ENCODE assay signal across 8 cellular contexts in the genomic region with DNA sequence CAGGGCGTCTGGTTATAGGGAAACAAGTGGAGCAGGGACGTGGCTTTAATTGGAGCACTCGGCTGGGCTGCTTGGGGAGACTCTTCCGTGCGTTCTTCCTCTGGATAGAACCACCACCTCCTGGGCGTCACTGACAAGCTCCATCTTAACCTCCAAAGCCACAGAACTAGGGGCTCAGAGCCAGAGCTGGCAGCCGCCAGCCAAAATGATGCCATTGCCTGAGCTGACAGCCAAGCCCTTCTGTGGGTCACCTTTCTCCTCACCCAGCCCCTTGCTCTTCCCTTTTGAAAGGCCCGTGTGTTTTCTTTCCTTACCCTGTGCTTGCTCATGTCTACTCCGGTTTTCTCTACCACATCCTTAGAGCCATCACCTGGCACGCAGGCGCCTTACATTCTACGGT.
DNase-seq lines count a peak whose midpoint lies in the region; ATAC-seq, FAIRE-seq and TF ChIP-seq lines count a peak whose summit lies in the region.
"Not testable (repeated sequence)": the region's sequence is repeated elsewhere in the genome, so short reads cannot be mapped to it uniquely, and the experiment has no call there.

No MANE protein-coding gene starts in this region.

- H3K79me2 ChIP-seq in K562 (ENCODE audit: control insufficient read depth, insufficient read depth, low read length), result peaks cover 13% of the 10 kb centered on the region

- in situ Hi-C loops in G401 (cut with HindIII; ENCODE audit: low sequenced_read_pairs), result not testable (repeated sequence)
- in situ Hi-C loops in K562 (cut with MboI), result loop anchor here (5.0 kb wide), 1 partner anchor 78 kb away; no protein-coding TSS in a partner anchor

- H3K4me2 ChIP-seq in K562 (ENCODE audit: insufficient read depth, low read length), result not testable (repeated sequence)

- H3K4me1 ChIP-seq in K562 (replicated peaks in 1 of 2; ENCODE audit: control insufficient read depth in 2 of 2, insufficient read depth in 2 of 2, low read length in 2 of 2); right cardiac atrium (ENCODE audit: control insufficient read depth, insufficient read depth, low read length); mucosa of descending colon (ENCODE audit: low read depth): not testable (repeated sequence)
- H3K4me1 ChIP-seq in heart right ventricle (peaks cover 0 to 26% (median 10%) of the 10 kb centered on the region in 9 donors), psoas muscle (peaks cover 23% of the 10 kb centered on the region)

- not testable (repeated sequence) for H3K4me3 ChIP-seq in K562; heart right ventricle; right cardiac atrium (ENCODE audit: low read length); mucosa of descending colon; psoas muscle

- CTCF ChIA-PET in K562 (lab: Yijun Ruan, JAX; ENCODE audit: low intra/inter-chr PET ratio), result not testable (repeated sequence)

- BruUV-seq in K562 (replicated peaks; lab: Mats Ljungman, UMichigan), result not testable (repeated sequence)

- POLR2A ChIA-PET in K562 (lab: Yijun Ruan, JAX), result not testable (repeated sequence)

- 75% methylated on average over 6 of the region's 12 CpGs for WGBS in K562 (ENCODE audit: insufficient coverage, low coverage, missing lambda C conversion rate)
- 68 to 78% methylated on average over 7 to 9 of the region's 12 CpGs for WGBS in heart right ventricle, 2 donors
- 76% methylated on average over 9 of the region's 12 CpGs for WGBS in right cardiac atrium
- WGBS in psoas muscle, 3 donors, result 25 to 54% (median 29%) methylated on average over 6 to 9 of the region's 12 CpGs

- TF ChIP-seq CTCF in K562 (IDR thresholded peaks at IDR 0.05 in 2 of 3, conservative IDR thresholded peaks at IDR 0.05 in 1 of 3; ENCODE audit: insufficient read depth in 2 of 3, low read depth in 1 of 3, low read length in 3 of 3); endothelial cell (IDR thresholded peaks at IDR 0.05; ENCODE audit: unreplicated experiment); heart right ventricle (IDR thresholded peaks at IDR 0.05); mucosa of descending colon (IDR thresholded peaks at IDR 0.05); psoas muscle (IDR thresholded peaks at IDR 0.05): not testable (repeated sequence)

- not testable (repeated sequence) for TF ChIP-seq POLR2A in K562 (conservative IDR thresholded peaks at IDR 0.05)

- not testable (repeated sequence) for H3K9me1 ChIP-seq in K562 (ENCODE audit: control insufficient read depth, insufficient read depth, low read length)

- not testable (repeated sequence) for H3K9me3 Mint-ChIP-seq in endothelial cell (ENCODE audit: unreplicated experiment); stimulated activated naive CD8-positive, alpha-beta T cell treated with anti-CD3 and anti-CD28 coated beads, Interleukin-15, Interleukin-2, amounts not matched to agents 100 ng/mL and 50 ng/mL, for 24 hours

- H3K27ac ChIP-seq in K562 (ENCODE audit: extremely low read depth, low read depth, low read length), result not testable (repeated sequence)
- peak overlapping the region in 5 of 10 donors; percentile 40 to 59 (median 51) for H3K27ac ChIP-seq in heart right ventricle
- peak overlapping the region; percentile 64 for H3K27ac ChIP-seq in right cardiac atrium (ENCODE audit: low read length)
- peak overlapping the region; percentile 79 for H3K27ac ChIP-seq in psoas muscle

- TF ChIP-seq EP300 in K562 (IDR thresholded peaks at IDR 0.05; ENCODE audit: low read length), result not testable (repeated sequence)

- peak overlapping the region; percentile 9 for H3K27ac Mint-ChIP-seq in endothelial cell (ENCODE audit: unreplicated experiment)
- peak overlapping the region; percentile 36 for H3K27ac Mint-ChIP-seq in stimulated activated naive CD8-positive, alpha-beta T cell treated with anti-CD3 and anti-CD28 coated beads, Interleukin-15, Interleukin-2, amounts not matched to agents 100 ng/mL and 50 ng/mL, for 24 hours

- DNase-seq in G401 (ENCODE audit: low spot score) (peak; percentile 52), heart right ventricle (peak in 1 of 2 donors; percentile 34), right cardiac atrium (peak in 2 of 3 donors; percentile 52 to 60), mucosa of descending colon (peak in 2 of 3 donors; percentile 0 to 15), psoas muscle (peak; percentile 49 to 77)
- DNase-seq in K562 (ENCODE audit: extremely low read depth in 1 of 4, low spot score in 3 of 4); endothelial cell (ENCODE audit: low spot score): not testable (repeated sequence)

- H2AFZ ChIP-seq in K562 (ENCODE audit: low read depth, low read length), result not testable (repeated sequence)

- not testable (repeated sequence) for H3K4me1 Mint-ChIP-seq in endothelial cell (ENCODE audit: unreplicated experiment)
- peaks cover 24% of the 10 kb centered on the region for H3K4me1 Mint-ChIP-seq in stimulated activated naive CD8-positive, alpha-beta T cell treated with anti-CD3 and anti-CD28 coated beads, Interleukin-15, Interleukin-2, amounts not matched to agents 100 ng/mL and 50 ng/mL, for 24 hours (ENCODE audit: low read depth)

- not testable (repeated sequence) for H3K36me3 Mint-ChIP-seq in endothelial cell (ENCODE audit: low read depth, unreplicated experiment); stimulated activated naive CD8-positive, alpha-beta T cell treated with anti-CD3 and anti-CD28 coated beads, Interleukin-15, Interleukin-2, amounts not matched to agents 100 ng/mL and 50 ng/mL, for 24 hours (ENCODE audit: low read depth)

- not testable (repeated sequence) for H3K9ac ChIP-seq in K562 (ENCODE audit: insufficient read depth in 1 of 2, low read depth in 2 of 2, low read length in 2 of 2)

- not testable (repeated sequence) for ATAC-seq in K562, right cardiac atrium, mucosa of descending colon
- ATAC-seq in heart right ventricle (peak in 7 of 8 donors; percentile 15 to 48 (median 32)), psoas muscle (peak; percentile 34 to 66 (median 58))

- intact Hi-C loops in K562 (cut with micrococcal nuclease); heart right ventricle (cut with DNase I); right cardiac atrium (cut with DNase I); mucosa of descending colon (cut with DNase I, micrococcal nuclease): not testable (repeated sequence)
- intact Hi-C loops in psoas muscle (cut with DNase I), result loop anchor here in 1 of 2 donors (10.0 kb wide), 1 partner anchor 65 kb away; a partner anchor contains a TSS

- H3K36me3 ChIP-seq in K562 (ENCODE audit: control insufficient read depth, insufficient read depth, low read length) (peaks cover 35% of the 10 kb centered on the region; the same call in 2 of the 3 replicates), heart right ventricle (peaks cover 0 to 50% (median 32%) of the 10 kb centered on the region in 9 donors), psoas muscle (ENCODE audit: insufficient read depth in 1 of 2, low read depth in 1 of 2) (peaks cover 0 to 23% of the 10 kb centered on the region in 2 donors)
- H3K36me3 ChIP-seq in mucosa of descending colon (ENCODE audit: low read depth), result not testable (repeated sequence)

- not testable (repeated sequence) for TF ChIP-seq RAD21 in K562 (CRISPR knock-in tag; conservative IDR thresholded peaks at IDR 0.05 in 1 of 2, IDR thresholded peaks at IDR 0.05 in 1 of 2)

- H3K9me3 ChIP-seq in K562 (replicated peaks; ENCODE audit: control insufficient read depth, insufficient read depth, low read depth, low read length); heart right ventricle; right cardiac atrium (ENCODE audit: control insufficient read depth, low read length); mucosa of descending colon; psoas muscle: not testable (repeated sequence)

- FAIRE-seq in K562 (lab: Jason Lieb, UNC), result peak; percentile 6

- H3K27me3 ChIP-seq in K562 (ENCODE audit: control insufficient read depth in 2 of 2, insufficient read depth in 2 of 2, low read length in 2 of 2); heart right ventricle; right cardiac atrium (ENCODE audit: control insufficient read depth, insufficient read depth); psoas muscle (ENCODE audit: insufficient read depth in 3 of 3, low read length in 2 of 3): not testable (repeated sequence)

- peak overlapping the region; percentile 25 for H3K4me3 Mint-ChIP-seq in endothelial cell (ENCODE audit: unreplicated experiment)
- H3K4me3 Mint-ChIP-seq in stimulated activated naive CD8-positive, alpha-beta T cell treated with anti-CD3 and anti-CD28 coated beads, Interleukin-15, Interleukin-2, amounts not matched to agents 100 ng/mL and 50 ng/mL, for 24 hours, result not testable (repeated sequence)

- H3K27me3 Mint-ChIP-seq in endothelial cell (ENCODE audit: unreplicated experiment); stimulated activated naive CD8-positive, alpha-beta T cell treated with anti-CD3 and anti-CD28 coated beads, Interleukin-15, Interleukin-2, amounts not matched to agents 100 ng/mL and 50 ng/mL, for 24 hours: not testable (repeated sequence)

- H4K20me1 ChIP-seq in K562 (replicated peaks; ENCODE audit: control insufficient read depth, insufficient read depth, low read length), result not testable (repeated sequence)
